ENCODE assay signal across 20 cellular contexts in genomic region chr16:35559911-35560636, GRCh38.
DNase-seq lines count a peak whose midpoint lies in the region; ATAC-seq and TF ChIP-seq lines count a peak whose summit lies in the region.
"Had no signal": no experiment of that assay in that cellular context is flagged by ENCODE, and none has a peak within 500 bp of the region (broad histone marks: within the 10 kb centered on the region; RNA-seq: fewer than 3 reads in every experiment).

No MANE protein-coding gene starts in this region.

- H3K4me3 ChIP-seq in heart right ventricle (no peak overlapping the region), RWPE2 (ENCODE audit: severe bottlenecking) (no peak overlapping the region), trophoblast cell (ENCODE audit: low read depth, low read length) (no peak overlapping the region)
- H3K4me3 ChIP-seq: adrenal gland, dorsolateral prefrontal cortex, thyroid gland had no signal

- H3K9me3 ChIP-seq in heart right ventricle (peaks cover 0 to 6% (median 0%) of the 10 kb centered on the region in 11 donors), RWPE2 (ENCODE audit: severe bottlenecking) (no peaks in the 10 kb centered on the region), trophoblast cell (ENCODE audit: insufficient read depth, low read depth, low read length) (peaks cover 30% of the 10 kb centered on the region)
- H3K9me3 ChIP-seq: adrenal gland, thyroid gland had no signal

- H3K27ac ChIP-seq in heart right ventricle, result no peak overlapping the region
- H3K27ac ChIP-seq in RWPE2 (ENCODE audit: poor library complexity, severe bottlenecking), result peak overlapping the region; percentile 41
- H3K27ac ChIP-seq in trophoblast cell (ENCODE audit: low read depth, low read length), result no peak overlapping the region
- H3K27ac ChIP-seq: adrenal gland, dorsolateral prefrontal cortex, HL-60, thyroid gland had no signal

- H2AFZ ChIP-seq in trophoblast cell (ENCODE audit: insufficient read depth, low read length, poor library complexity), result no peak overlapping the region

- H2AK5ac ChIP-seq in trophoblast cell (ENCODE audit: low read length), result no peak overlapping the region

- H3K18ac ChIP-seq in trophoblast cell (ENCODE audit: low read length), result no peak overlapping the region

- no peak overlapping the region for H3K14ac ChIP-seq in trophoblast cell (ENCODE audit: low read length)

- WGBS in heart right ventricle, 2 donors, result 57 to 58% methylated on average over 2 of the region's 2 CpGs
- WGBS in trophoblast cell (ENCODE audit: extremely low coverage, insufficient coverage, insufficient read length), result no CpG with 5 or more reads among the region's 2 CpGs

- H3K36me3 ChIP-seq in heart right ventricle, result no peaks in the 10 kb centered on the region
- H3K36me3 ChIP-seq in RWPE2 (ENCODE audit: low read depth), result no peaks in the 10 kb centered on the region
- no peaks in the 10 kb centered on the region for H3K36me3 ChIP-seq in trophoblast cell (ENCODE audit: control insufficient read depth in 1 of 2, insufficient read depth in 2 of 2, low read length in 2 of 2)
- H3K36me3 ChIP-seq: adrenal gland, thyroid gland had no signal

- TF ChIP-seq CTCF in heart right ventricle (IDR thresholded peaks at IDR 0.05), result peak in 5 of 9 donors; percentile 13 to 42 (median 40)
- TF ChIP-seq CTCF in RWPE2 (IDR thresholded peaks at IDR 0.05; ENCODE audit: poor library complexity, severe bottlenecking), result peak; percentile 20

- no peaks in the 10 kb centered on the region for H3K27me3 ChIP-seq in heart right ventricle
- no peaks in the 10 kb centered on the region for H3K27me3 ChIP-seq in RWPE2 (ENCODE audit: insufficient read depth, poor library complexity, severe bottlenecking)
- H3K27me3 ChIP-seq in trophoblast cell (ENCODE audit: insufficient read depth, low read length), result no peaks in the 10 kb centered on the region
- H3K27me3 ChIP-seq: adrenal gland, thyroid gland had no signal

- H2BK12ac ChIP-seq in trophoblast cell (ENCODE audit: low read length), result no peak overlapping the region

- intact Hi-C loops in heart right ventricle (cut with DNase I), result loop anchor here in 4 of 10 donors (5.0 to 10.0 kb wide), 3 partner anchors 38 to 107 kb away; no protein-coding TSS in a partner anchor
- intact Hi-C loops in Right ventricle myocardium superior (cut with DNase I), result no loop called here

- H3K4me1 ChIP-seq in heart right ventricle, result no peaks in the 10 kb centered on the region
- no peaks in the 10 kb centered on the region for H3K4me1 ChIP-seq in RWPE2 (ENCODE audit: insufficient read depth, poor library complexity, severe bottlenecking)
- H3K4me1 ChIP-seq in trophoblast cell (ENCODE audit: control insufficient read depth in 1 of 2, insufficient read depth in 2 of 2, low read length in 2 of 2), result no peaks in the 10 kb centered on the region
- H3K4me1 ChIP-seq: adrenal gland, thyroid gland had no signal

- no peak overlapping the region for H4K12ac ChIP-seq in trophoblast cell (ENCODE audit: low read depth, low read length)

- no peak overlapping the region for H2BK5ac ChIP-seq in trophoblast cell (ENCODE audit: low read depth, low read length, poor library complexity)

- no peak overlapping the region for H3K4me2 ChIP-seq in trophoblast cell (ENCODE audit: low read length)

- H3K4ac ChIP-seq in trophoblast cell (ENCODE audit: low read depth, low read length), result no peak overlapping the region

- H3K79me1 ChIP-seq in trophoblast cell (ENCODE audit: low read length), result no peaks in the 10 kb centered on the region

- H2BK120ac ChIP-seq in trophoblast cell (ENCODE audit: insufficient read depth, low read length, poor library complexity), result no peak overlapping the region

- H4K8ac ChIP-seq in trophoblast cell (ENCODE audit: low read depth, low read length), result no peak overlapping the region

- no peak overlapping the region for H3K9ac ChIP-seq in trophoblast cell (ENCODE audit: low read length)

- no peak for ATAC-seq in heart right ventricle
- no peak for ATAC-seq in Right ventricle myocardium superior (ENCODE audit: poor library complexity)
- peak; percentile 89 for ATAC-seq in RWPE2 (ENCODE audit: low read depth)
- no peak for ATAC-seq in GM18873 (IDR thresholded peaks at IDR 0.05; ENCODE audit: low FRiP score, unreplicated experiment)
- ATAC-seq: activated CD4-positive, CD25-positive, alpha-beta regulatory T cell treated with anti-CD3 and anti-CD28 coated beads, Interleukin-2, amount 50 U/mL, for 24 hours; activated CD8-positive, alpha-beta memory T cell treated with anti-CD3 and anti-CD28 coated beads, Interleukin-2, amount 10 ng/mL, durations not matched to agents 7 days and 5 days; stimulated activated memory B cell treated with anti-CD40 and anti-IgM and Interleukin-4, amounts not matched to agents 10 μg/mL and 1 μg/mL and 100 μg/mL, for 72 hours had no signal

- no peak overlapping the region for H3K23ac ChIP-seq in trophoblast cell (ENCODE audit: low read length)

- DNase-seq in heart right ventricle (no peak), Right ventricle myocardium superior (no peak), NAMALWA (ENCODE audit: low spot score) (peak; percentile 15), RWPE2 (ENCODE audit: low spot score) (no peak), HUDEP-2 (lab: John Stamatoyannopoulos, UW; ENCODE audit: unreplicated experiment in 76 of 76) (no peak), trophoblast cell (no peak), GM19240 (ENCODE audit: insufficient read length, low spot score) (no peak)
- DNase-seq: activated CD8-positive, alpha-beta memory T cell treated with anti-CD3 and anti-CD28 coated beads, Interleukin-2, amount 10 ng/mL, durations not matched to agents 7 days and 5 days; activated effector memory CD4-positive, alpha-beta T cell treated with Interleukin-2 at 50 U/mL for 16 hours; adrenal gland; dorsolateral prefrontal cortex; KG1; NCI-H1436; nucleus accumbens; stimulated activated CD4-positive, alpha-beta T cell treated with anti-CD3 and anti-CD28 coated beads, Interleukin-15, amount 100 ng/mL, for 24 hours; thyroid gland had no signal

- no peak overlapping the region for H4K91ac ChIP-seq in trophoblast cell (ENCODE audit: low read depth, low read length)

- no peaks in the 10 kb centered on the region for H3K79me2 ChIP-seq in trophoblast cell (ENCODE audit: control insufficient read depth, insufficient read depth, low read length, poor library complexity)
